ENCODE assay signal across 30 cellular contexts in genomic region chr2:233325814-233326213, GRCh38. TPM values are rescaled to one million over a fixed set of nuclear protein-coding genes. Genes with fewer than 3 reads are reported as not detected.
"Had no signal": no experiment of that assay in that cellular context is flagged by ENCODE, and none has a peak within 500 bp of the region (broad histone marks: within the 10 kb centered on the region; RNA-seq: fewer than 3 reads in every experiment).

No MANE protein-coding gene starts in this region.

- H3K4me1 Mint-ChIP-seq: activated T-helper 17 cell treated with anti-CD3 and anti-CD28 coated beads, Interleukin-2, amount 50 U/mL, for 72 hours had no signal

- H3K27me3 ChIP-seq: adrenal gland, breast epithelium, Peyer's patch, SJCRH30 had no signal

- DNase-seq: activated B cell treated with CpG ODN at 0.5 μM for 24 hours; activated CD4-positive, alpha-beta memory T cell treated with anti-CD3 and anti-CD28 coated beads for 36 hours; activated CD4-positive, alpha-beta T cell treated with anti-CD3 and anti-CD28 coated beads, Interleukin-2, amount 10 ng/mL, durations not matched to agents 7 days and 5 days; activated gamma-delta T cell; activated naive CD4-positive, alpha-beta T cell treated with anti-CD3 and anti-CD28 coated beads for 36 hours; activated naive CD8-positive, alpha-beta T cell treated with anti-CD3 and anti-CD28 coated beads, Interleukin-2, amount 10 ng/mL, durations not matched to agents 7 days and 5 days; activated T-cell treated with anti-CD3 and anti-CD28 coated beads for 4 hours; activated T-cell treated with anti-CD3 and anti-CD28 coated beads, Interleukin-2, amount 50 U/mL, for 48 hours; adrenal gland; anterior cingulate cortex; caudate nucleus; Kasumi-1; KBM-7; NCI-H1105 treated with DMSO at 0.1 percent for 48 hours; NCI-H1930; NCI-H2171; NCI-H226; NCI-H526; NK-92 treated with Interleukin-12 subunit alpha and Interleukin-12 subunit beta, amount 100 ng/mL, for 24 hours; OCI-M1; Peyer's patch; Right ventricle myocardium superior; T-helper 2 cell; T1000 had no signal

- H3K9me3 Mint-ChIP-seq: activated B cell treated with CpG ODN at 0.5 μM for 24 hours; activated CD4-positive, alpha-beta memory T cell treated with anti-CD3 and anti-CD28 coated beads for 36 hours; activated CD4-positive, alpha-beta T cell treated with anti-CD3 and anti-CD28 coated beads, Interleukin-2, amount 10 ng/mL, durations not matched to agents 7 days and 5 days; activated naive CD4-positive, alpha-beta T cell treated with anti-CD3 and anti-CD28 coated beads for 36 hours; activated naive CD8-positive, alpha-beta T cell treated with anti-CD3 and anti-CD28 coated beads, Interleukin-2, amount 10 ng/mL, durations not matched to agents 7 days and 5 days; activated T-helper 17 cell treated with anti-CD3 and anti-CD28 coated beads, Interleukin-2, amount 50 U/mL, for 72 hours had no signal

- H3K36me3 ChIP-seq: adrenal gland, breast epithelium, Peyer's patch, SJCRH30 had no signal

- H3K27ac ChIP-seq: adrenal gland, breast epithelium, Peyer's patch, RWPE1, SJCRH30 had no signal

- H3K36me3 Mint-ChIP-seq: activated CD4-positive, alpha-beta memory T cell treated with anti-CD3 and anti-CD28 coated beads for 36 hours had no signal

- H3K4me3 Mint-ChIP-seq: activated B cell treated with CpG ODN at 0.5 μM for 24 hours; activated CD4-positive, alpha-beta memory T cell treated with anti-CD3 and anti-CD28 coated beads for 36 hours; activated CD4-positive, alpha-beta T cell treated with anti-CD3 and anti-CD28 coated beads, Interleukin-2, amount 10 ng/mL, durations not matched to agents 7 days and 5 days; activated naive CD4-positive, alpha-beta T cell treated with anti-CD3 and anti-CD28 coated beads for 36 hours; activated naive CD8-positive, alpha-beta T cell treated with anti-CD3 and anti-CD28 coated beads, Interleukin-2, amount 10 ng/mL, durations not matched to agents 7 days and 5 days; activated T-helper 17 cell treated with anti-CD3 and anti-CD28 coated beads, Interleukin-2, amount 50 U/mL, for 72 hours had no signal

- H3K27me3 Mint-ChIP-seq: activated B cell treated with CpG ODN at 0.5 μM for 24 hours; activated CD4-positive, alpha-beta memory T cell treated with anti-CD3 and anti-CD28 coated beads for 36 hours; activated T-helper 17 cell treated with anti-CD3 and anti-CD28 coated beads, Interleukin-2, amount 50 U/mL, for 72 hours had no signal

- H3K4me3 ChIP-seq: adrenal gland, breast epithelium, Peyer's patch, SJCRH30 had no signal

- H3K27ac Mint-ChIP-seq: activated B cell treated with CpG ODN at 0.5 μM for 24 hours; activated CD4-positive, alpha-beta memory T cell treated with anti-CD3 and anti-CD28 coated beads for 36 hours; activated CD4-positive, alpha-beta T cell treated with anti-CD3 and anti-CD28 coated beads, Interleukin-2, amount 10 ng/mL, durations not matched to agents 7 days and 5 days; activated naive CD4-positive, alpha-beta T cell treated with anti-CD3 and anti-CD28 coated beads for 36 hours; activated naive CD8-positive, alpha-beta T cell treated with anti-CD3 and anti-CD28 coated beads, Interleukin-2, amount 10 ng/mL, durations not matched to agents 7 days and 5 days; activated T-helper 17 cell treated with anti-CD3 and anti-CD28 coated beads, Interleukin-2, amount 50 U/mL, for 72 hours had no signal

- H3K9me3 ChIP-seq: adrenal gland, breast epithelium, Peyer's patch, SJCRH30 had no signal

- H3K4me1 ChIP-seq: adrenal gland, breast epithelium, Peyer's patch had no signal

RNA-seq across cellular contexts. Expression of gene SAG, which starts 18.2 kb away (rescaled TPM):
- total RNA-seq: activated CD4-positive, alpha-beta T cell treated with anti-CD3 and anti-CD28 coated beads, Interleukin-2, amount 10 ng/mL, durations not matched to agents 7 days and 5 days; adrenal gland; breast epithelium; cerebellum; NCI-H460; Peyer's patch; Right ventricle myocardium superior; SJCRH30 had no signal
